Comparison of ENCODE assay signal across 15 cellular contexts in the genomic region with DNA sequence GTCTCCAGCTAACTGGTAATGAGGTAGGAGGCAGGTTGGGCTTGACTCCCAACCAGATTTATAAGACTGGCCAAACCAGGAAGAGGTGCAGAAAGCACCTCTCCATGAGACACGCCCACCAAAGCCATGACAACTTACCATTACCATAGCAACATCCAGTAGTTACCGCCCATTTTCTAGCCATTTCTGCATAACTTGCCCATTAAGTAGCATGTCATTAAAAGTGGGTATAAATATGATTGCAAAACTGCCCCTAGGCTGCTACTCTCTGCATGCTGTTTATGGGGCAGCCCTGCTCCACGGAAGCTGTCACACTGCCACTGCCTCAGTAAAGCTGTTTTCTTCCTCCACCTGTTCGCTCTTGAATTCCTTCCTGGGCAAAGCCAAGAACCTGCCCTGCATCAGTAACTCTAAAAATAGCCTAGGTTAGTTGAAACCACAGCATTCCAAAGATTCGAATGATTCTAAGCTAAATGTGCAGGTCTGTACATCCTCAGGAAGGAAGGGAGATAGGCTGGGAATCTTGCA.
DNase-seq lines count a peak whose midpoint lies in the region; ATAC-seq, FAIRE-seq and TF ChIP-seq lines count a peak whose summit lies in the region.
"Had no signal": no experiment of that assay in that cellular context is flagged by ENCODE, and none has a peak within 500 bp of the region (broad histone marks: within the 10 kb centered on the region; RNA-seq: fewer than 3 reads in every experiment).

No MANE protein-coding gene starts in this region.

- H4K20me1 ChIP-seq in astrocyte (ENCODE audit: insufficient read depth, low read length), result no peaks in the 10 kb centered on the region
- H4K20me1 ChIP-seq: BLaER1 had no signal

- ATAC-seq in left lung (peak; percentile 91), HG03039 (IDR thresholded peaks at IDR 0.05; ENCODE audit: unreplicated experiment) (no peak), GM21381 (IDR thresholded peaks at IDR 0.05; ENCODE audit: unreplicated experiment) (no peak)

- no peak for TF ChIP-seq CTCF in astrocyte (IDR thresholded peaks at IDR 0.05; ENCODE audit: insufficient read depth, low read depth, low read length)
- no peak for TF ChIP-seq CTCF in left lung (IDR thresholded peaks at IDR 0.05)

- DNase-seq in DMS153 treated with DMSO at 0.1 percent for 48 hours (lab: John Stamatoyannopoulos, UW; ENCODE audit: unreplicated experiment) (peak; percentile 2), LHCN-M2 (ENCODE audit: low read depth) (peak; percentile 30), astrocyte (ENCODE audit: low read depth) (peak; percentile 50), left lung (no peak), NCI-H187 treated with DMSO at 0.1 percent for 48 hours (lab: John Stamatoyannopoulos, UW) (no peak), NCI-H146 (lab: John Stamatoyannopoulos, UW) (no peak)
- DNase-seq: activated CD4-positive, alpha-beta T cell treated with anti-CD3 and anti-CD28 coated beads for 48 hours; activated effector memory CD4-positive, alpha-beta T cell treated with Interleukin-2 at 50 U/mL for 16 hours; NCI-H774; stimulated activated CD4-positive, alpha-beta T cell treated with anti-CD3 and anti-CD28 coated beads, Interleukin-4, amount 100 ng/mL, for 1 hour; stimulated activated naive CD4-positive, alpha-beta T cell treated with Interleukin-2 at 50 U/mL for 16 hours had no signal

- no peak overlapping the region for H3K4me2 ChIP-seq in astrocyte (ENCODE audit: low read length)
- H3K4me2 ChIP-seq: BLaER1 had no signal

- no peaks in the 10 kb centered on the region for H3K36me3 Mint-ChIP-seq in astrocyte (ENCODE audit: low read depth, unreplicated experiment)

- no peaks in the 10 kb centered on the region for H3K79me2 ChIP-seq in astrocyte (ENCODE audit: insufficient read depth, low read length)

- no peak overlapping the region for H2AFZ ChIP-seq in astrocyte (ENCODE audit: low read depth, low read length)

- intact Hi-C loops in left lung (cut with DNase I), result no loop called here

- peaks cover 16% of the 10 kb centered on the region for H3K4me1 Mint-ChIP-seq in astrocyte (ENCODE audit: low read depth, unreplicated experiment)
- H3K4me1 Mint-ChIP-seq: central memory CD8-positive, alpha-beta T cell had no signal

- H3K27ac Mint-ChIP-seq in astrocyte (ENCODE audit: unreplicated experiment), result no peak overlapping the region

- H3K4me3 ChIP-seq in astrocyte (ENCODE audit: insufficient read depth, low read depth, low read length), result no peak overlapping the region
- H3K4me3 ChIP-seq in left lung, result no peak overlapping the region
- H3K4me3 ChIP-seq: BLaER1 had no signal

- no peak overlapping the region for H3K27ac ChIP-seq in astrocyte (ENCODE audit: low read depth, low read length)
- no peak overlapping the region for H3K27ac ChIP-seq in left lung
- H3K27ac ChIP-seq: BLaER1 had no signal

- no peak overlapping the region for H3K9ac ChIP-seq in astrocyte (ENCODE audit: low read length)
- H3K9ac ChIP-seq: BLaER1 had no signal

- FAIRE-seq in astrocyte (lab: Jason Lieb, UNC), result no peak

- H3K36me3 ChIP-seq in astrocyte (ENCODE audit: insufficient read depth, low read length) (no peaks in the 10 kb centered on the region), left lung (no peaks in the 10 kb centered on the region)
- H3K36me3 ChIP-seq: BLaER1 had no signal

- peaks cover 11% of the 10 kb centered on the region for H3K27me3 Mint-ChIP-seq in astrocyte (ENCODE audit: low read depth, unreplicated experiment)
- H3K27me3 Mint-ChIP-seq: central memory CD8-positive, alpha-beta T cell had no signal

- H3K9me3 ChIP-seq in astrocyte (ENCODE audit: insufficient read depth, low read depth, low read length) (no peaks in the 10 kb centered on the region), left lung (no peaks in the 10 kb centered on the region)
- H3K9me3 ChIP-seq: BLaER1 had no signal

- H3K27me3 ChIP-seq in astrocyte (ENCODE audit: insufficient read depth, low read length) (no peaks in the 10 kb centered on the region), left lung (no peaks in the 10 kb centered on the region)
- H3K27me3 ChIP-seq: BLaER1 had no signal

- H3K4me1 ChIP-seq in astrocyte (ENCODE audit: insufficient read depth, low read length), result no peaks in the 10 kb centered on the region
- no peaks in the 10 kb centered on the region for H3K4me1 ChIP-seq in left lung
- H3K4me1 ChIP-seq: BLaER1 had no signal

- H3K4me3 Mint-ChIP-seq in astrocyte (ENCODE audit: unreplicated experiment), result no peak overlapping the region
- H3K4me3 Mint-ChIP-seq: central memory CD8-positive, alpha-beta T cell had no signal

- peaks cover 3% of the 10 kb centered on the region for H3K9me3 Mint-ChIP-seq in astrocyte (ENCODE audit: unreplicated experiment)
- H3K9me3 Mint-ChIP-seq: central memory CD8-positive, alpha-beta T cell had no signal

Comparison
In these comparisons a context has a peak if more than half of its experiments do, and no peak if none do; other contexts are left out.
1. DNase-seq: peak in DMS153 treated with DMSO at 0.1 percent for 48 hours (single experiment), LHCN-M2 (single experiment) and astrocyte (single experiment); none in left lung (0 of 2), NCI-H187 treated with DMSO at 0.1 percent for 48 hours (single experiment) and NCI-H146 (single experiment).